1 cellular context compared by ENCODE assay signal in the genomic region with DNA sequence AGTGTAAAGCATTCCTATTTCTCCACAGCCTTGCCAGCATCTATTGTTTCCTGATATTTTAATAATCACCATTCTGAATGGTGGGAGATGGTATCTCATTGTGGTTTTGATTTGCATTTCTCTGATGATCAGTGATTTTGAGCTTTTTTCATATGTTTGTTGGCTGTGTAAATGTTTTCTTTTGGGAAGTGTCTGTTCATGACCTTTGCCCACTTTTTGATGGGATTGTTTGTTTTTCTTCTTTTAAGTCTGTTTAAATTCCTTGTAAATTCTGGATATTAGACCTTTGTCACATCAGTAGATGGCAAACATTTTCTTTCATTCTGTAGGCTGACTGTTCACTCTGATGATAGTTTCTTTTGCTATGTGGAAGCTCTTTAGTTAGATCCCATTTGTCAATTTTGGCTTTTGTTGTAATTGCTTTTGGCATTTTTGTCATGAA.
TF ChIP-seq lines count a peak whose summit lies in the region.

No MANE protein-coding gene starts in this region.

TF ChIP-seq in HepG2, 621 proteins besides CTCF, POLR2A, EP300 and RAD21 (continued from another document):
- TF ChIP-seq, protein P1, sequence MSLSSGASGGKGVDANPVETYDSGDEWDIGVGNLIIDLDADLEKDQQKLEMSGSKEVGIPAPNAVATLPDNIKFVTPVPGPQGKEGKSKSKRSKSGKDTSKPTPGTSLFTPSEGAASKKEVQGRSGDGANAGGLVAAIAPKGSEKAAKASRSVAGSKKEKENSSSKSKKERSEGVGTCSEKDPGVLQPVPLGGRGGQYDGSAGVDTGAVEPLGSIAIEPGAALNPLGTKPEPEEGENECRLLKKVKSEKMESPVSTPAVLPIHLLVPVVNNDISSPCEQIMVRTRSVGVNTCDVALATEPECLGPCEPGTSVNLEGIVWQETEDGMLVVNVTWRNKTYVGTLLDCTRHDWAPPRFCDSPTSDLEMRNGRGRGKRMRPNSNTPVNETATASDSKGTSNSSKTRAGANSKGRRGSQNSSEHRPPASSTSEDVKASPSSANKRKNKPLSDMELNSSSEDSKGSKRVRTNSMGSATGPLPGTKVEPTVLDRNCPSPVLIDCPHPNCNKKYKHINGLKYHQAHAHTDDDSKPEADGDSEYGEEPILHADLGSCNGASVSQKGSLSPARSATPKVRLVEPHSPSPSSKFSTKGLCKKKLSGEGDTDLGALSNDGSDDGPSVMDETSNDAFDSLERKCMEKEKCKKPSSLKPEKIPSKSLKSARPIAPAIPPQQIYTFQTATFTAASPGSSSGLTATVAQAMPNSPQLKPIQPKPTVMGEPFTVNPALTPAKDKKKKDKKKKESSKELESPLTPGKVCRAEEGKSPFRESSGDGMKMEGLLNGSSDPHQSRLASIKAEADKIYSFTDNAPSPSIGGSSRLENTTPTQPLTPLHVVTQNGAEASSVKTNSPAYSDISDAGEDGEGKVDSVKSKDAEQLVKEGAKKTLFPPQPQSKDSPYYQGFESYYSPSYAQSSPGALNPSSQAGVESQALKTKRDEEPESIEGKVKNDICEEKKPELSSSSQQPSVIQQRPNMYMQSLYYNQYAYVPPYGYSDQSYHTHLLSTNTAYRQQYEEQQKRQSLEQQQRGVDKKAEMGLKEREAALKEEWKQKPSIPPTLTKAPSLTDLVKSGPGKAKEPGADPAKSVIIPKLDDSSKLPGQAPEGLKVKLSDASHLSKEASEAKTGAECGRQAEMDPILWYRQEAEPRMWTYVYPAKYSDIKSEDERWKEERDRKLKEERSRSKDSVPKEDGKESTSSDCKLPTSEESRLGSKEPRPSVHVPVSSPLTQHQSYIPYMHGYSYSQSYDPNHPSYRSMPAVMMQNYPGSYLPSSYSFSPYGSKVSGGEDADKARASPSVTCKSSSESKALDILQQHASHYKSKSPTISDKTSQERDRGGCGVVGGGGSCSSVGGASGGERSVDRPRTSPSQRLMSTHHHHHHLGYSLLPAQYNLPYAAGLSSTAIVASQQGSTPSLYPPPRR (CRISPR knock-in tag; IDR thresholded peaks at IDR 0.05; ENCODE audit: borderline replicate concordance) = peak; percentile 95
